ENCODE assay signal across 1 cellular context in the genomic region with DNA sequence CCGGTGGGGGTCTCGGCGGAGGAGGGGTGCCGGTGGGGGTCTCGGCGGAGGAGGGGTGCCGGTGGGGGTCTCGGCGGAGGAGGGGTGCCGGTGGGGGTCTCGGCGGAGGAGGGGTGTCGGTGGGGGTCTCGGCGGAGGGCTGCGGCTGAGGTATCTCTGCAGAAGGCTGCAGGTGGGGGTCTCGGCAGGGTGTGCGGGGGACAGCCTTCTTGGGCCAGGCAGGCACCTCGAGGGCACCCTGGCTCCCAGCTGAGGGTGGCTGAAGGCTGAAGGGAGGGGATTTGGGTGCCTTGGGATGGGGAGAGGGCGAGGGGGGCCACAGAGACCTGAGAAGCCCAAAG. TPM values are rescaled to one million over a fixed set of nuclear protein-coding genes. Genes with fewer than 3 reads are reported as not detected.
"Had no signal": no experiment of that assay in that cellular context is flagged by ENCODE, and none has a peak within 500 bp of the region (broad histone marks: within the 10 kb centered on the region; RNA-seq: fewer than 3 reads in every experiment).

No MANE protein-coding gene starts in this region.

RNA-seq across cellular contexts. Expression of a gene that starts 45.7 kb away (rescaled TPM):
- total RNA-seq: M059J had no signal
